ENCODE assay signal across 13 cellular contexts in the genomic region with DNA sequence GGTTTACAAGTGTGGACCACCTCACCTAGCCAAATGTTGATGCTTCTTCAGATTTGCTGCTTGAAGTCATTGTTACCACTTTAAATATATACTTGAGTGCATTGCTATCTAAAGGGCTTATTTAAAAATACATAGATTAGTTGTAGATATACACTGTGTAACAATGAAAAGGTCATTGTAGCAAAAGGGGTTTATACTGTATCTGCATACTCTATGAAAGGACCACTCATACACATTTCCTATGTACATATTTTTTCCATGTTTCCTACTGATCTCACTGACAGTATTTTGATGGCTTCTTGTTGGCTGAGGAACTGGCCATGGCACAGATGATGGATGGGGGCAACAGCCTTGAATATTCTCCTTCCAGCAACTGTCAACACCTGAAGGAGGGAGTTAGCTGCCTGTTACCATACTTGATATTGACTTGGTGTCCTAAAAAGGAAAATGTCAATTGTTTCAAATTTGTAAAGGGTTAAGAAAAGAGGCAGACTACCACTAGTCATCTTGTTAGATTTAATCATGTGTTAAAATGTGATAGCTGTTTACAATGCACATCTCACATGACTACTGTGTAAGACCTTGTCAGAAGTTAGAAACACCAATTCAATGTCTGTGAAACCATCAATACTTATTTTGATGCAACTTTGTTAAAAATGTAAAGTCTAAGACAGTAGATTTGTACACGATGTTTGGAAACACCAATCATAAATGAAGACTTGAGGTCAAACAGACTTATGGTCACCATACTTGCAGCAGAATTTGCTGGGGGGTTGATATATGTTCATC. TPM values are rescaled to one million over a fixed set of nuclear protein-coding genes. Genes with fewer than 3 reads are reported as not detected.
DNase-seq lines count a peak whose midpoint lies in the region; ATAC-seq and TF ChIP-seq lines count a peak whose summit lies in the region.
"Had no signal": no experiment of that assay in that cellular context is flagged by ENCODE, and none has a peak within 500 bp of the region (broad histone marks: within the 10 kb centered on the region; RNA-seq: fewer than 3 reads in every experiment).

No MANE protein-coding gene starts in this region.

- H3K4me1 ChIP-seq in CD4-positive, alpha-beta memory T cell (ENCODE audit: insufficient read depth, low read length) = peaks cover 42% of the 10 kb centered on the region
- H3K4me1 ChIP-seq in HUES48 (ENCODE audit: control insufficient read depth, insufficient read depth, low read length) (peaks cover 32% of the 10 kb centered on the region), suprapubic skin (peaks cover 19% of the 10 kb centered on the region)

- no peak for ATAC-seq in activated CD8-positive, alpha-beta T cell treated with anti-CD3 and anti-CD28 coated beads, Interleukin-2, amount 10 ng/mL, durations not matched to agents 7 days and 5 days
- ATAC-seq in natural killer cell treated with Interleukin-12 subunit alpha and Interleukin-12 subunit beta and Interleukin-15 and Interleukin-18, amount 100 ng/mL, for 72 hours = no peak
- ATAC-seq in GM18867 (IDR thresholded peaks at IDR 0.05; ENCODE audit: unreplicated experiment) = no peak

- H3K4me3 ChIP-seq in CD4-positive, alpha-beta memory T cell (ENCODE audit: low read length in 2 of 2) = no peak overlapping the region
- H3K4me3 ChIP-seq in HUES48 (ENCODE audit: low read depth, low read length) (no peak overlapping the region), suprapubic skin (no peak overlapping the region)

- peaks cover 4 to 6% of the 10 kb centered on the region in 2 donors for H3K36me3 Mint-ChIP-seq in CD4-positive, alpha-beta memory T cell
- peaks cover 17% of the 10 kb centered on the region for H3K36me3 Mint-ChIP-seq in activated CD8-positive, alpha-beta T cell treated with anti-CD3 and anti-CD28 coated beads, Interleukin-2, amount 10 ng/mL, durations not matched to agents 7 days and 5 days (ENCODE audit: low read depth)
- peaks cover 5% of the 10 kb centered on the region for H3K36me3 Mint-ChIP-seq in natural killer cell treated with Interleukin-12 subunit alpha and Interleukin-12 subunit beta and Interleukin-15 and Interleukin-18, amount 100 ng/mL, for 72 hours

- no peaks in the 10 kb centered on the region for H3K27me3 Mint-ChIP-seq in CD4-positive, alpha-beta memory T cell
- H3K27me3 Mint-ChIP-seq in activated CD8-positive, alpha-beta T cell treated with anti-CD3 and anti-CD28 coated beads, Interleukin-2, amount 10 ng/mL, durations not matched to agents 7 days and 5 days (ENCODE audit: low read depth) = no peaks in the 10 kb centered on the region
- no peaks in the 10 kb centered on the region for H3K27me3 Mint-ChIP-seq in natural killer cell treated with Interleukin-12 subunit alpha and Interleukin-12 subunit beta and Interleukin-15 and Interleukin-18, amount 100 ng/mL, for 72 hours

- WGBS in suprapubic skin = 84% methylated on average over 1 of the region's 1 CpG

- CTCF ChIA-PET in CD4-positive, alpha-beta memory T cell (lab: Charles Lee; ENCODE audit: partially characterized antibody) = interaction anchor here (1.7 kb wide), 1 partner anchor 76 kb away, joined by 4 read pairs; no protein-coding TSS in a partner anchor
- CTCF ChIA-PET in activated CD8-positive, alpha-beta T cell treated with anti-CD3 and anti-CD28 coated beads, Interleukin-2, amount 10 ng/mL, durations not matched to agents 7 days and 5 days (lab: Charles Lee) = interaction anchor here (0.8 to 1.9 kb wide), 5 partner anchors 7 to 76 kb away, joined by 3 to 7 read pairs (median 3); no protein-coding TSS in a partner anchor
- CTCF ChIA-PET in GM10248 (lab: Yijun Ruan, JAX) = no interaction called here

- peak overlapping the region in 5 of 7 donors; percentile 11 to 87 (median 62) for H3K27ac Mint-ChIP-seq in CD4-positive, alpha-beta memory T cell
- H3K27ac Mint-ChIP-seq in activated CD8-positive, alpha-beta T cell treated with anti-CD3 and anti-CD28 coated beads, Interleukin-2, amount 10 ng/mL, durations not matched to agents 7 days and 5 days = peak overlapping the region; percentile 79
- peak overlapping the region; percentile 90 to 93 for H3K27ac Mint-ChIP-seq in natural killer cell treated with Interleukin-12 subunit alpha and Interleukin-12 subunit beta and Interleukin-15 and Interleukin-18, amount 100 ng/mL, for 72 hours

- no peak for TF ChIP-seq POLR2A in suprapubic skin (IDR thresholded peaks at IDR 0.05)

- H3K9me3 ChIP-seq in CD4-positive, alpha-beta memory T cell (ENCODE audit: control insufficient read depth in 1 of 2, low read length in 2 of 2) = no peaks in the 10 kb centered on the region
- H3K9me3 ChIP-seq in HUES48 (ENCODE audit: control insufficient read depth, insufficient read depth, low read length) = no peaks in the 10 kb centered on the region
- no peaks in the 10 kb centered on the region for H3K9me3 ChIP-seq in suprapubic skin

- TF ChIP-seq CTCF in GM10248 (IDR thresholded peaks at IDR 0.05; ENCODE audit: control extremely low read depth, extremely low read depth, low read depth, missing control alignments) = no peak
- no peak for TF ChIP-seq CTCF in suprapubic skin (IDR thresholded peaks at IDR 0.05)

- H3K4me1 Mint-ChIP-seq in CD4-positive, alpha-beta memory T cell = peaks cover 32 to 46% (median 40%) of the 10 kb centered on the region in 4 donors
- peaks cover 46% of the 10 kb centered on the region for H3K4me1 Mint-ChIP-seq in activated CD8-positive, alpha-beta T cell treated with anti-CD3 and anti-CD28 coated beads, Interleukin-2, amount 10 ng/mL, durations not matched to agents 7 days and 5 days (ENCODE audit: low read depth)
- peaks cover 35 to 47% of the 10 kb centered on the region in 2 donors for H3K4me1 Mint-ChIP-seq in natural killer cell treated with Interleukin-12 subunit alpha and Interleukin-12 subunit beta and Interleukin-15 and Interleukin-18, amount 100 ng/mL, for 72 hours (ENCODE audit: low read depth in 2 of 2)

- POLR2A ChIA-PET in CD4-positive, alpha-beta memory T cell (lab: Charles Lee; ENCODE audit: partially characterized antibody) = interaction anchor here (0.6 to 1.4 kb wide), 2 partner anchors 12 to 94 kb away, joined by 3 read pairs; no protein-coding TSS in a partner anchor
- POLR2A ChIA-PET in activated CD8-positive, alpha-beta T cell treated with anti-CD3 and anti-CD28 coated beads, Interleukin-2, amount 10 ng/mL, durations not matched to agents 7 days and 5 days (lab: Charles Lee) = interaction anchor here (0.6 to 2.0 kb wide), 2 partner anchors 33 to 35 kb away, joined by 9 to 15 read pairs; partner anchors contain the start of gene RAB10
- POLR2A ChIA-PET in GM10248 (lab: Yijun Ruan, JAX) = no interaction called here

- no peaks in the 10 kb centered on the region for H3K36me3 ChIP-seq in CD4-positive, alpha-beta memory T cell (ENCODE audit: insufficient read depth, low read length)
- H3K36me3 ChIP-seq in HUES48 (ENCODE audit: control insufficient read depth, insufficient read depth, low read length) (0 out of 2 replicates have a peak, but pooled peaks cover 3% of the 10 kb centered on the region), suprapubic skin (peaks cover 3% of the 10 kb centered on the region)

- peaks cover 0 to 2% (median 0%) of the 10 kb centered on the region in 8 donors for H3K9me3 Mint-ChIP-seq in CD4-positive, alpha-beta memory T cell
- no peaks in the 10 kb centered on the region for H3K9me3 Mint-ChIP-seq in activated CD8-positive, alpha-beta T cell treated with anti-CD3 and anti-CD28 coated beads, Interleukin-2, amount 10 ng/mL, durations not matched to agents 7 days and 5 days (ENCODE audit: insufficient read depth)
- H3K9me3 Mint-ChIP-seq in natural killer cell treated with Interleukin-12 subunit alpha and Interleukin-12 subunit beta and Interleukin-15 and Interleukin-18, amount 100 ng/mL, for 72 hours = no peaks in the 10 kb centered on the region

- no peaks in the 10 kb centered on the region for H3K27me3 ChIP-seq in CD4-positive, alpha-beta memory T cell (ENCODE audit: insufficient read depth, low read length)
- no peaks in the 10 kb centered on the region for H3K27me3 ChIP-seq in HUES48 (ENCODE audit: control insufficient read depth, insufficient read depth, low read length)
- no peaks in the 10 kb centered on the region for H3K27me3 ChIP-seq in suprapubic skin

- intact Hi-C loops in CD4-positive, alpha-beta memory T cell (cut with micrococcal nuclease) = no loop called here

- H3K27ac ChIP-seq in CD4-positive, alpha-beta memory T cell (ENCODE audit: low read depth, low read length) = no peak overlapping the region
- H3K27ac ChIP-seq in HUES48 (ENCODE audit: low read depth, low read length) (peak overlapping the region; percentile 87), suprapubic skin (no peak overlapping the region)

- no peak for DNase-seq in CD4-positive, alpha-beta memory T cell
- DNase-seq in activated CD8-positive, alpha-beta T cell treated with anti-CD3 and anti-CD28 coated beads, Interleukin-2, amount 10 ng/mL, durations not matched to agents 7 days and 5 days = no peak
- DNase-seq in natural killer cell treated with Interleukin-12 subunit alpha and Interleukin-12 subunit beta and Interleukin-15 and Interleukin-18, amount 100 ng/mL, for 72 hours (ENCODE audit: low spot score) = no peak
- no peak for DNase-seq in NOMO-1 treated with DMSO at 0.1 percent for 48 hours (lab: John Stamatoyannopoulos, UW; ENCODE audit: unreplicated experiment)
- no peak for DNase-seq in GM10248 (ENCODE audit: extremely low spot score)
- no peak for DNase-seq in suprapubic skin (ENCODE audit: low spot score in 2 of 2)
- DNase-seq: activated T-cell treated with anti-CD3 and anti-CD28 coated beads, Interleukin-2, amount 50 U/mL, for 1 hour; COR-L47; midbrain; NCI-H2171; substantia nigra had no signal

- peak overlapping the region in 4 of 8 donors; percentile 18 to 91 (median 62) for H3K4me3 Mint-ChIP-seq in CD4-positive, alpha-beta memory T cell
- H3K4me3 Mint-ChIP-seq in activated CD8-positive, alpha-beta T cell treated with anti-CD3 and anti-CD28 coated beads, Interleukin-2, amount 10 ng/mL, durations not matched to agents 7 days and 5 days = peak overlapping the region; percentile 23
- peak overlapping the region; percentile 90 for H3K4me3 Mint-ChIP-seq in natural killer cell treated with Interleukin-12 subunit alpha and Interleukin-12 subunit beta and Interleukin-15 and Interleukin-18, amount 100 ng/mL, for 72 hours

- no peak for TF ChIP-seq EP300 in suprapubic skin (IDR thresholded peaks at IDR 0.05)

- H3K9ac ChIP-seq in HUES48 (ENCODE audit: low read depth, low read length) = no peak overlapping the region

RNA-seq across cellular contexts. Expression of gene RAB10, which starts 33.5 kb away (rescaled TPM):
- 10 to 100 TPM; 67.8 to 77.2 TPM for total RNA-seq in CD4-positive, alpha-beta memory T cell
- 100 to 1,000 TPM; 106 to 108 TPM for polyA plus RNA-seq in CD4-positive, alpha-beta memory T cell
- 100 to 1,000 TPM; 110 to 115 TPM for total RNA-seq in activated CD8-positive, alpha-beta T cell treated with anti-CD3 and anti-CD28 coated beads, Interleukin-2, amount 10 ng/mL, durations not matched to agents 7 days and 5 days
- 100 to 1,000 TPM in 1 of 2 donors, 10 to 100 TPM in 1; 92.2 to 126 TPM for total RNA-seq in natural killer cell treated with Interleukin-12 subunit alpha and Interleukin-12 subunit beta and Interleukin-15 and Interleukin-18, amount 100 ng/mL, for 72 hours
- 100 to 1,000 TPM; 145 to 171 (median 165) TPM for total RNA-seq in suprapubic skin
